8 cellular contexts compared by ENCODE assay signal in the genomic region with DNA sequence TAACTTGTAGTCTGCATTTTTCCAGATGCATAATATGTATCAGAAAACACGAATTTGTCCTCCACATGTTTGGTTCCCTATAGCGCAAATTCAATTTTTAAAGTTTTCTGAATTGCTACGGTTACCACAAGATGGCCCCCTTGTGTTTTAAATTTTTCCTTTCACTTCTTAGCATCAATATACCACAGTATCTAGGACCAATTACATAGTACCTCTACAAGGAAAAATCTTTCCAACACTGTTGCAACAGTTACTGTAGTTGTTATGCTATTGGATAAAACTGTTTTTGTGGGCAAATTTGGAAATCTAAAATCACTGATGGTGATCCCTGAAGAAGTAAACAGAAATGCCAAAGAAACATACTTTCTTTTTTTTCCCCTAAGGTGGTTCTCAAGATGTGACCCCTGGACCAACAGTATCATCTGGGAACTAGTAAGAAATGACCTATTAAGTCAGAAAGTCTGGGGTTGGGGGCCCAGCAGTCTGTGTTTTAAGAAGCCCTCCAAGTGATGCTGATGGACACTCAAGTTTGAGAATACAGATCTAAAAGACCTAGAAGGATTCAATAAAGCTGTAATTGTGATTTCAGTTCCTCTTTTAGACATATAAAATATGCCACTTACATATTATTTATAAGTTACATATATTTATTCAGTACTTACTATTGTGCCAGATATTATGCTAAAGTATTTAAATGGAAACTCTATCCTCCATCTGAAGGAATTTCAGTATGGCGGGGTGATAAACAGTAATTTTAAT. TPM values are rescaled to one million over a fixed set of nuclear protein-coding genes. Genes with fewer than 3 reads are reported as not detected.
DNase-seq lines count a peak whose midpoint lies in the region; ATAC-seq, FAIRE-seq and TF ChIP-seq lines count a peak whose summit lies in the region.

No MANE protein-coding gene starts in this region.

- WGBS in tibial nerve, 2 donors: 29 to 31% methylated on average over 4 of the region's 4 CpGs

- no peak overlapping the region for H3K27ac ChIP-seq in tibial nerve

- peak in 4 of 5 experiments; percentile 25 to 50 (median 32) for TF ChIP-seq CTCF in tibial nerve (IDR thresholded peaks at IDR 0.05)

- no peaks in the 10 kb centered on the region for H3K9me3 Mint-ChIP-seq in IgD-negative memory B cell

- peaks cover 2% of the 10 kb centered on the region for H3K36me3 Mint-ChIP-seq in IgD-negative memory B cell

- H3K36me3 ChIP-seq in tibial nerve: peaks cover 0 to 23% (median 0%) of the 10 kb centered on the region in 3 donors

- H3K4me3 Mint-ChIP-seq in IgD-negative memory B cell: peak overlapping the region in 2 of 4 donors; percentile 23 to 28

- no peak for TF ChIP-seq EP300 in tibial nerve (IDR thresholded peaks at IDR 0.05)

- peaks cover 4 to 13% (median 8%) of the 10 kb centered on the region in 3 donors for H3K4me1 Mint-ChIP-seq in IgD-negative memory B cell

- FAIRE-seq in frontal cortex (lab: Jason Lieb, UNC): peak; percentile 39

- ATAC-seq in GM21786 (IDR thresholded peaks at IDR 0.05; ENCODE audit: unreplicated experiment): no peak

- peaks cover 0 to 31% (median 10%) of the 10 kb centered on the region in 4 donors for H3K4me1 ChIP-seq in tibial nerve

- H3K4me3 ChIP-seq in tibial nerve: no peak overlapping the region

- DNase-seq in DMS79 treated with DMSO at 0.1 percent for 48 hours (lab: John Stamatoyannopoulos, UW) (peak; percentile 0), DMS79 (lab: John Stamatoyannopoulos, UW) (no peak), SK-N-DZ (ENCODE audit: low spot score) (peak; percentile 24), frontal cortex (ENCODE audit: low spot score in 2 of 2) (peak in 1 of 2 donors; percentile 13), tibial nerve (ENCODE audit: low spot score in 2 of 2) (no peak)
- DNase-seq in activated T-cell treated with anti-CD3 and anti-CD28 coated beads, Interleukin-2, amount 50 U/mL, for 1 hour: no peak

- H3K27me3 Mint-ChIP-seq in IgD-negative memory B cell: no peaks in the 10 kb centered on the region

- H3K9me3 ChIP-seq in tibial nerve: no peaks in the 10 kb centered on the region

- no peaks in the 10 kb centered on the region for H3K27me3 ChIP-seq in tibial nerve

- TF ChIP-seq POLR2A in tibial nerve (IDR thresholded peaks at IDR 0.05): no peak

- H3K27ac Mint-ChIP-seq in IgD-negative memory B cell: peak overlapping the region in 2 of 3 donors; percentile 50 to 63

RNA-seq across cellular contexts. Expression of a gene that starts 3.1 kb away (rescaled TPM):
- polyA plus RNA-seq in IgD-negative memory B cell: 1.9 TPM
- 29.0 and 42.1 TPM in 2 replicates for polyA plus RNA-seq in SK-N-DZ (2014; cell fraction: cytosol; rRNA removed)
- polyA plus RNA-seq in SK-N-DZ (2014; cell fraction: nucleus; rRNA removed): 108 and 117 TPM in 2 replicates
- total RNA-seq in frontal cortex (31.8 TPM), tibial nerve (1 to 10 TPM; 2.5 to 9.4 (median 6.5) TPM)

RNA-seq across cellular contexts. Expression of a gene that starts 3.3 kb away (rescaled TPM):
- polyA plus RNA-seq in IgD-negative memory B cell: 44.7 TPM
- polyA plus RNA-seq in SK-N-DZ (2014; cell fraction: cytosol; rRNA removed): 41.5 and 56.6 TPM in 2 replicates
- polyA plus RNA-seq in SK-N-DZ (2014; cell fraction: nucleus; rRNA removed): 62.8 and 79.0 TPM in 2 replicates
- total RNA-seq in frontal cortex: 20.0 TPM
- total RNA-seq in tibial nerve: 10 to 100 TPM; 29.4 to 47.3 (median 40.4) TPM

Comparison
In these comparisons a context has a peak if more than half of its experiments do, and no peak if none do; other contexts are left out.
1. DNase-seq: peak in DMS79 treated with DMSO at 0.1 percent for 48 hours (single experiment) and SK-N-DZ (single experiment); none in DMS79 (single experiment), tibial nerve (0 of 2) and activated T-cell treated with anti-CD3 and anti-CD28 coated beads, Interleukin-2, amount 50 U/mL, for 1 hour (single experiment).